2 cellular contexts compared by ENCODE assay signal in genomic region chr1:202923533-202923932, GRCh38.
TF ChIP-seq lines count a peak whose summit lies in the region.

No MANE protein-coding gene starts in this region.

TF ChIP-seq in SK-N-SH, 30 proteins besides CTCF, POLR2A, EP300 and RAD21 (continued from another document):
- no peak for TF ChIP-seq FOSL2 (IDR thresholded peaks at IDR 0.05; ENCODE audit: borderline replicate concordance, low read depth)
- TF ChIP-seq MXI1 (IDR thresholded peaks at IDR 0.05; ENCODE audit: low read depth, low read length): no peak
- TF ChIP-seq NFIC (IDR thresholded peaks at IDR 0.05; ENCODE audit: borderline replicate concordance): no peak
- no peak for TF ChIP-seq USF2 (IDR thresholded peaks at IDR 0.05; ENCODE audit: borderline replicate concordance, low read depth, low read length)
- no peak for TF ChIP-seq JUND (IDR thresholded peaks at IDR 0.05)
- no peak for TF ChIP-seq RCOR1 (IDR thresholded peaks at IDR 0.05; ENCODE audit: low read length)
- TF ChIP-seq PBX3 (IDR thresholded peaks at IDR 0.05): no peak
- no peak for TF ChIP-seq RXRA (IDR thresholded peaks at IDR 0.05; ENCODE audit: borderline replicate concordance, low read depth)
- no peak for TF ChIP-seq FOXJ3 (CRISPR knock-in tag; IDR thresholded peaks at IDR 0.05)
- TF ChIP-seq SMC3 (IDR thresholded peaks at IDR 0.05; ENCODE audit: low read depth, low read length): no peak
- TF ChIP-seq YY1 (IDR thresholded peaks at IDR 0.05; ENCODE audit: low read depth): no peak
- no peak for TF ChIP-seq MAX (IDR thresholded peaks at IDR 0.05; ENCODE audit: low read depth)
- no peak for TF ChIP-seq SIN3A (IDR thresholded peaks at IDR 0.05; ENCODE audit: borderline replicate concordance, low read depth, low read length)

TF ChIP-seq in SK-N-SH treated with all-trans-retinoic acid at 6 μM for 48 hours, 23 proteins besides CTCF, POLR2A, EP300 and RAD21 (continued from another document):
- TF ChIP-seq GLIS3 (CRISPR knock-in tag; IDR thresholded peaks at IDR 0.05): no peak
- TF ChIP-seq TSHZ2 (CRISPR knock-in tag; IDR thresholded peaks at IDR 0.05): no peak
- TF ChIP-seq PPARA (CRISPR knock-in tag; IDR thresholded peaks at IDR 0.05; ENCODE audit: borderline replicate concordance): no peak
